In the genomic region with DNA sequence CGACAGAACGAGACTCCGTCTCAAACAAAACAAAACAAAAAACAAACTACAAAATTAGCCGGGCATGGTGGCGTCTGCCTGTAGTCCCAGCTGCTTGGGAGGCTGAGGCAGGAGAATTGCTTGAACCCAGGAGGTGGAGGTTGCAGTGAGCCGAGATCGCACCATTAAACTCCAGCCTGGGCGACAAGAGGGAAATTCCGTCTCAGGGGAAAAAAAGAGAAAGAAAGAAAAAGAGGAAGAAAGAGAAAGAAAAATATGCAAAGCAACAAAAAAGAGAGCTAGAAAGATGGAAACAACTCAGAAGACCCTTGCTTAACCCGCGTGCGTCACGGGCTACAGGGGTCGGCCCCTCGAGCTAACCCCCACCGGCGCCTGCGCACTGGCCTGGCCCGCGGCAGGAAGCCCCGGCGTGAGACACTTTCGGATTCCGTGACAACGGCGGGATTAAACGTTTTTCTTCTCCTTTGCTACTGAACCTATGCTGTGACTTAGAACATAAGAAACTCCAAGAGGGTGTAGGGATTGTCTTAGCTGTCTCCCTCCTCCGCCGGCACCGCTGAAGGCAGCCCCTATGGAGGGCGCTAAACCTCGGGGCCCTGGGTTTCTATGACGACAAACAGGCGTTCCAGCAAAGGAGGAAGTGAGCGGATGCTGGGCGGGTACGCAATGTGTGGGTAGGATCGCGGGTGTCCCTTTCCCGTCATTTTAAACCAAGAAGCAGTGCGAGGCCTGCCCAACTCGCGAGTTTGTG, we compare ENCODE assay signal across 8 cellular contexts. TPM values are rescaled to one million over a fixed set of nuclear protein-coding genes. Genes with fewer than 3 reads are reported as not detected.
DNase-seq lines count a peak whose midpoint lies in the region; ATAC-seq, FAIRE-seq and TF ChIP-seq lines count a peak whose summit lies in the region.

A gene with protein sequence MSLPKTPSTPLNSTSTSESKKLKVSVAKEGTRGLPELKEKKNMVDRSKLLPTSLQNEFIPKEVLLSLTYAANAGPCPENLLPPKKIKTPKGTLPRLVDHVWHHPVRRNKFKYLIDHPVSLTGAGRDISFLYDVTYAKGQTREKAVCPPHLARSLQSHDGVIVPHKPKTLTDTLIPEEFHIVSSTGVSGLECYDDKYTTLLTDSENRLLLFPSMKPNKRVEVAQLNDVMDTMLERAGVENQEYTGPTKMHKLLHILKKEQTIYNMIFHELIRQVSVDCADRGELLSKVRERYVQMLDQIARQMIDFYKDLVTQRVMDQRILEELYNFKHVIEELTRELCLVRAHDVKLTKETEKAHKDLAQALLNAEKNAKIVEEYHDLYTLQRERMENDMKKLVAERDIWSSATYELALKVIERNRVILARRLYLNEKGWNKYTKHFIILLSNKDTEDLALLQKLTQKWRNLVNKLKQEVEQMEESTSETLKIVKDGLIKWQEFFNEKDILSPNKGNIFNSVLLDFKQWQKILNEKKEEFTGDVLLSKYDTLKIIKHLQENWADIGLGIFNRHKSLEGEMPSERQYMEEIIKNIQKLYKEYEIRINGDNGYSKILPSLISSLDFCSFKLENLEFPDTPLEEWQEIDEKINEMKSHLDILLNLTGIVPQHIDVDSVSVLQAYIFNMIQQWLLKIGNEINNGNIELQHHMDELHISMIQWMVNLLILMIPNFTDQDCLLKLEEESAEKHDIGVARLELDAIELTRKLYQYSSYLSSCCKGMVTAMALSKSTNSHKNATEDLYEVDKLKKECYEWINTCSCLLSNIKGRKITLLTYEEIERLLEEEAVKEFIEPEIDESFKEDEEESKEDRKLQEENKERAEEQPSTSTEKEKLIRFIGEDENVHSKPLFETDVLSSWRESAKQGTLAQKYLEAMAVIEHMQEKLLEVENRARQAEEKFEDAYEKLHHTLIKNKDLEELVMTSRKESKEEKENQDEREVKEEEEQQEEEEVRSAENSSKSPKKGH (plus strand): TSS at position 630 of the 751 bp plus-strand sequence. CDS start 539 bp downstream, outside the sequence.

- H3K36me3 Mint-ChIP-seq in central memory CD8-positive, alpha-beta T cell (ENCODE audit: insufficient read depth): peaks cover 15% of the 10 kb centered on the region

- peak within 1 kb of the TSS; percentile 95 to 96 for H3K27ac ChIP-seq in kidney (ENCODE audit: low read depth in 2 of 2, low read length in 2 of 2)

- peaks cover 11% of the 10 kb centered on the region for H3K4me1 Mint-ChIP-seq in central memory CD8-positive, alpha-beta T cell

- intact Hi-C loops in kidney (cut with DNase I): loop anchor here (10.0 kb wide), 1 partner anchor 271 kb away; no protein-coding TSS in a partner anchor

- no peaks in the 10 kb centered on the region for H3K9me3 ChIP-seq in kidney (ENCODE audit: control insufficient read depth in 1 of 2, low read length in 2 of 2)

- H3K4me1 ChIP-seq in kidney (ENCODE audit: control insufficient read depth in 1 of 2, insufficient read depth in 1 of 2, low read depth in 1 of 2, low read length in 2 of 2): no peaks in the 10 kb centered on the region

- peak; percentile 99 for ATAC-seq in GM19023 (IDR thresholded peaks at IDR 0.05; ENCODE audit: unreplicated experiment)
- ATAC-seq in HG03196 (IDR thresholded peaks at IDR 0.05; ENCODE audit: unreplicated experiment): peak; percentile 98
- ATAC-seq in central memory CD8-positive, alpha-beta T cell (replicated peaks; ENCODE audit: extremely low read depth, poor library complexity, severe bottlenecking): peak; percentile 97

- H3K9me3 Mint-ChIP-seq in central memory CD8-positive, alpha-beta T cell: no peaks in the 10 kb centered on the region

- H3K4me3 ChIP-seq in kidney (ENCODE audit: low read length in 2 of 2): peak within 1 kb of the TSS; percentile 94

- H3K27me3 Mint-ChIP-seq in central memory CD8-positive, alpha-beta T cell: no peaks in the 10 kb centered on the region

- TF ChIP-seq CTCF in AG09319 (IDR thresholded peaks at IDR 0.05; ENCODE audit: low read depth, low read length) (peak; percentile 24), kidney (IDR thresholded peaks at IDR 0.05; ENCODE audit: borderline replicate concordance, extremely low read depth, insufficient read depth) (peak; percentile 19)

- peak within 1 kb of the TSS; percentile 100 for H3K27ac Mint-ChIP-seq in central memory CD8-positive, alpha-beta T cell (ENCODE audit: low read depth)

- FAIRE-seq in kidney (lab: Jason Lieb, UNC): no peak

- DNase-seq in AG09319 (ENCODE audit: extremely low read depth, low read depth) (peak; percentile 66), NCI-H226 (peak; percentile 77), kidney (peak; percentile 96)
- DNase-seq in activated CD4-positive, CD25-positive, alpha-beta regulatory T cell treated with anti-CD3 and anti-CD28 coated beads, Interleukin-2, amount 50 U/mL, for 16 hours (ENCODE audit: low read depth, low spot score): peak; percentile 77
- peak; percentile 84 to 91 for DNase-seq in central memory CD8-positive, alpha-beta T cell (ENCODE audit: low spot score in 2 of 2)
- peak; percentile 91 for DNase-seq in stimulated activated CD4-positive, alpha-beta T cell treated with anti-CD3 and anti-CD28 coated beads, Interleukin-15, amount 100 ng/mL, for 24 hours

- peak within 1 kb of the TSS; percentile 87 for H3K4me3 Mint-ChIP-seq in central memory CD8-positive, alpha-beta T cell

- H3K9ac ChIP-seq in kidney (ENCODE audit: low read length in 2 of 2): peak within 1 kb of the TSS; percentile 90 to 94

- no peaks in the 10 kb centered on the region for H3K36me3 ChIP-seq in kidney (ENCODE audit: control insufficient read depth in 1 of 2, insufficient read depth in 2 of 2, low read length in 2 of 2)

RNA-seq across cellular contexts. Expression of the gene that starts here (rescaled TPM):
- total RNA-seq in kidney: 0.57 TPM
- polyA plus RNA-seq in kidney (ENCODE audit: insufficient read depth, low read depth, low replicate concordance): not detected

Comparison
In these comparisons a context has a peak if more than half of its experiments do, and no peak if none do; other contexts are left out.
1. Peak in every context shown above with its lines: DNase-seq, ATAC-seq, H3K4me3 ChIP-seq and H3K27ac ChIP-seq.
2. Peak in DNase-seq, H3K4me3 ChIP-seq, H3K27ac ChIP-seq and H3K9ac ChIP-seq in kidney; RNA of the gene not detected or under 1 TPM.